1 cellular context compared by ENCODE assay signal in genomic region chr15:36994809-36995208, GRCh38.
TF ChIP-seq lines count a peak whose summit lies in the region.

No MANE protein-coding gene starts in this region.

TF ChIP-seq in K562, 482 proteins besides CTCF, POLR2A, EP300 and RAD21 (continued from another document):
- TF ChIP-seq ZNF592 (IDR thresholded peaks at IDR 0.05) (no peak), FOSL1 (tag; conservative IDR thresholded peaks at IDR 0.05) (no peak), TAF9B (IDR thresholded peaks at IDR 0.05; ENCODE audit: partially characterized antibody) (no peak), ZBTB11 (CRISPR knock-in tag; IDR thresholded peaks at IDR 0.05) (no peak), ZNF24 (IDR thresholded peaks at IDR 0.05) (no peak), TEAD2 (tag; IDR thresholded peaks at IDR 0.05) (no peak), HBP1 (CRISPR knock-in tag; IDR thresholded peaks at IDR 0.05) (no peak), RBM15 (IDR thresholded peaks at IDR 0.05; ENCODE audit: insufficient read depth, low read length) (no peak)
